1 cellular context compared by ENCODE assay signal in genomic region chr4:185211641-185212040, GRCh38.
TF ChIP-seq lines count a peak whose summit lies in the region.

No MANE protein-coding gene starts in this region.

TF ChIP-seq in H1, 55 proteins besides CTCF, POLR2A, EP300 and RAD21 (continued from another document):
- no peak for TF ChIP-seq MAX (IDR thresholded peaks at IDR 0.05)
- no peak for TF ChIP-seq ATF3 (IDR thresholded peaks at IDR 0.05; ENCODE audit: insufficient read depth, low read depth, low read length)
- TF ChIP-seq POU5F1 (IDR thresholded peaks at IDR 0.05; ENCODE audit: low read depth, low read length), result no peak
- TF ChIP-seq RXRA (IDR thresholded peaks at IDR 0.05; ENCODE audit: insufficient read depth, low read depth, low read length), result no peak
- no peak for TF ChIP-seq SUZ12 (IDR thresholded peaks at IDR 0.05; ENCODE audit: low read length)
- TF ChIP-seq BCL11A (IDR thresholded peaks at IDR 0.05; ENCODE audit: low read depth in 2 of 2, low read length in 2 of 2), result no peak
- no peak for TF ChIP-seq POLR2AphosphoS5 (IDR thresholded peaks at IDR 0.05; ENCODE audit: low read depth, low read length)
- TF ChIP-seq NANOG (IDR thresholded peaks at IDR 0.05; ENCODE audit: insufficient read depth, low read depth, low read length, poor library complexity, severe bottlenecking), result no peak
